ENCODE assay signal across 9 cellular contexts in genomic region chr17:82240506-82241182, GRCh38. TPM values are rescaled to one million over a fixed set of nuclear protein-coding genes. Genes with fewer than 3 reads are reported as not detected.
DNase-seq lines count a peak whose midpoint lies in the region; ATAC-seq, FAIRE-seq and TF ChIP-seq lines count a peak whose summit lies in the region.
"Had no signal": no experiment of that assay in that cellular context is flagged by ENCODE, and none has a peak within 500 bp of the region (broad histone marks: within the 10 kb centered on the region; RNA-seq: fewer than 3 reads in every experiment).

No MANE protein-coding gene starts in this region.

- H3K4me3 ChIP-seq in GM12878 = no peak overlapping the region
- H3K4me3 ChIP-seq in muscle layer of colon (ENCODE audit: low read depth in 1 of 2, low read length in 2 of 2) = peak overlapping the region in 1 of 2 donors; percentile 2
- no peak overlapping the region for H3K4me3 ChIP-seq in upper lobe of left lung

- peaks cover 6 to 21% of the 10 kb centered on the region in 2 donors for H3K36me3 Mint-ChIP-seq in activated naive CD4-positive, alpha-beta T cell treated with anti-CD3 and anti-CD28 coated beads, Interleukin-2, amount 50 U/mL, for 72 hours

- no peak for FAIRE-seq in GM12878 (lab: Jason Lieb, UNC)

- no peak for ATAC-seq in activated naive CD4-positive, alpha-beta T cell treated with anti-CD3 and anti-CD28 coated beads, Interleukin-2, amount 50 U/mL, for 72 hours
- no peak for ATAC-seq in GM12878
- no peak for ATAC-seq in upper lobe of left lung (ENCODE audit: low FRiP score in 2 of 2)
- no peak for ATAC-seq in HG03571 (IDR thresholded peaks at IDR 0.05; ENCODE audit: unreplicated experiment)

- SMC1A ChIA-PET in GM12878 (lab: Charles Lee; ENCODE audit: uncharacterized antibody, unreplicated experiment) = interaction anchor here (1.2 to 2.6 kb wide), 4 partner anchors 34 to 80 kb away, joined by 3 to 12 read pairs (median 6); no protein-coding TSS in a partner anchor

- CTCF ChIA-PET in GM12878 (lab: Yijun Ruan, JAX) = interaction anchor here (1.1 to 3.0 kb wide), 4 partner anchors 37 to 211 kb away, joined by 3 to 19 read pairs (median 8); no protein-coding TSS in a partner anchor

- H3K27ac ChIP-seq in GM12878 (ENCODE audit: control insufficient read depth, insufficient read depth) (no peak overlapping the region), muscle layer of colon (ENCODE audit: low read depth, low read length) (peak overlapping the region; percentile 71), upper lobe of left lung (peak overlapping the region; percentile 71 to 87 (median 82))

- POLR2A ChIA-PET in GM12878 (lab: Charles Lee) = interaction anchor here (1.5 to 1.9 kb wide), 3 partner anchors 12 to 58 kb away, joined by 4 read pairs; partner anchors contain the start of genes CSNK1D and SLC16A3

- no peaks in the 10 kb centered on the region for H3K9me3 Mint-ChIP-seq in activated naive CD4-positive, alpha-beta T cell treated with anti-CD3 and anti-CD28 coated beads, Interleukin-2, amount 50 U/mL, for 72 hours

- H3K4me2 ChIP-seq in GM12878 (ENCODE audit: control insufficient read depth, insufficient read depth) = no peak overlapping the region

- peak overlapping the region; percentile 87 to 90 for H3K27ac Mint-ChIP-seq in activated naive CD4-positive, alpha-beta T cell treated with anti-CD3 and anti-CD28 coated beads, Interleukin-2, amount 50 U/mL, for 72 hours

- TF ChIP-seq POLR2A in GM12878 (IDR thresholded peaks at IDR 0.05; ENCODE audit: low read depth, low read length) = peak; percentile 24; the same call in 1 of the 2 replicates
- TF ChIP-seq POLR2A in upper lobe of left lung (IDR thresholded peaks at IDR 0.05) = no peak

- 72% methylated on average over 20 of the region's 20 CpGs for WGBS in GM12878 (ENCODE audit: insufficient coverage, insufficient replicate concordance, low lambda C conversion rate, missing lambda C conversion rate)
- WGBS in upper lobe of left lung, 2 donors = 65 to 91% methylated on average over 8 to 20 of the region's 20 CpGs

- peaks cover 9% of the 10 kb centered on the region for H3K79me2 ChIP-seq in GM12878 (ENCODE audit: control insufficient read depth, insufficient read depth, low read length)

- BruUV-seq in GM12878 (replicated peaks; lab: Mats Ljungman, UMichigan) = no TSS peak

- peaks cover 26 to 50% of the 10 kb centered on the region in 2 experiments for H3K36me3 ChIP-seq in GM12878 (ENCODE audit: control insufficient read depth in 2 of 2, insufficient read depth in 2 of 2, low read length in 1 of 2)
- peaks cover 34% of the 10 kb centered on the region for H3K36me3 ChIP-seq in muscle layer of colon (ENCODE audit: insufficient read depth, low read length)
- H3K36me3 ChIP-seq in upper lobe of left lung = peaks cover 25 to 74% (median 45%) of the 10 kb centered on the region in 4 donors

- no peaks in the 10 kb centered on the region for H3K27me3 ChIP-seq in GM12878 (replicated peaks in 1 of 2; ENCODE audit: control insufficient read depth in 2 of 2, insufficient read depth in 2 of 2, low read length in 1 of 2)
- no peaks in the 10 kb centered on the region for H3K27me3 ChIP-seq in muscle layer of colon (ENCODE audit: control insufficient read depth in 1 of 2, insufficient read depth in 2 of 2, low read length in 2 of 2)
- H3K27me3 ChIP-seq in upper lobe of left lung = no peaks in the 10 kb centered on the region

- RAD21 ChIA-PET in GM12878 (lab: Charles Lee; ENCODE audit: unreplicated experiment) = interaction anchor here (1.1 to 2.6 kb wide), 4 partner anchors 35 to 81 kb away, joined by 4 to 18 read pairs (median 10); no protein-coding TSS in a partner anchor

- no peak overlapping the region for H2AFZ ChIP-seq in GM12878 (ENCODE audit: control insufficient read depth, low read depth, low read length)

- H3K4me1 ChIP-seq in GM12878 (ENCODE audit: control insufficient read depth, insufficient read depth, low read length) (peaks cover 38% of the 10 kb centered on the region), muscle layer of colon (ENCODE audit: insufficient read depth, low read length) (peaks cover 72% of the 10 kb centered on the region), upper lobe of left lung (peaks cover 72 to 83% (median 78%) of the 10 kb centered on the region in 4 donors)

- H3K9me3 ChIP-seq in GM12878 (replicated peaks; ENCODE audit: control insufficient read depth, insufficient read depth, low read length) (no peaks in the 10 kb centered on the region), muscle layer of colon (ENCODE audit: low read length) (no peaks in the 10 kb centered on the region), upper lobe of left lung (no peaks in the 10 kb centered on the region)

- TF ChIP-seq EP300 in GM12878 (IDR thresholded peaks at IDR 0.05; ENCODE audit: borderline replicate concordance in 1 of 2, control insufficient read depth in 1 of 2, low read depth in 2 of 2, low read length in 2 of 2) (no peak), upper lobe of left lung (IDR thresholded peaks at IDR 0.05) (no peak)

- no peak for TF ChIP-seq RAD21 in GM12878 (IDR thresholded peaks at IDR 0.05; ENCODE audit: insufficient read depth, low read depth, low read length)

- H3K9ac ChIP-seq in GM12878 (ENCODE audit: control insufficient read depth, insufficient read depth, low read length) = no peak overlapping the region
- H3K9ac ChIP-seq in muscle layer of colon (ENCODE audit: low read length) = peak overlapping the region; percentile 32

- no peak for DNase-seq in activated naive CD4-positive, alpha-beta T cell treated with anti-CD3 and anti-CD28 coated beads, Interleukin-2, amount 50 U/mL, for 72 hours (ENCODE audit: low spot score in 2 of 2)
- no peak for DNase-seq in activated naive CD4-positive, alpha-beta T cell treated with anti-CD3 and anti-CD28 coated beads, Interleukin-2, amount 50 U/mL, for 16 hours
- no peak for DNase-seq in GM12878 (ENCODE audit: low read depth, low spot score)
- DNase-seq in upper lobe of left lung = peak in 1 of 2 donors; percentile 52
- DNase-seq in NCI-H82 (lab: John Stamatoyannopoulos, UW) = no peak
- no peak for DNase-seq in NCI-H1436 treated with DMSO at 0.1 percent for 48 hours (lab: John Stamatoyannopoulos, UW)
- DNase-seq: activated T-cell treated with anti-CD3 and anti-CD28 coated beads for 4 hours had no signal

- in situ Hi-C loops in GM12878 (cut with MboI) = no loop called here

- intact Hi-C loops in GM12878 (cut with micrococcal nuclease; ENCODE audit: unreplicated experiment) = no loop called here

- no peak for TF ChIP-seq CTCF in GM12878 (IDR thresholded peaks at IDR 0.05 in 2 of 3, conservative IDR thresholded peaks at IDR 0.05 in 1 of 3; ENCODE audit: control insufficient read depth in 2 of 3, extremely low read depth in 1 of 3, insufficient read depth in 1 of 3, low read depth in 3 of 3, low read length in 3 of 3)
- no peak for TF ChIP-seq CTCF in upper lobe of left lung (IDR thresholded peaks at IDR 0.05)

- H4K20me1 ChIP-seq in GM12878 (ENCODE audit: control insufficient read depth, insufficient read depth) = peaks cover 3% of the 10 kb centered on the region

RNA-seq across cellular contexts. Expression of gene SLC16A3, which starts 11.8 kb away (rescaled TPM):
- 100 to 1,000 TPM in 1 of 2 donors, 1 to 10 TPM in 1; 8.6 to 197 TPM for total RNA-seq in activated naive CD4-positive, alpha-beta T cell treated with anti-CD3 and anti-CD28 coated beads, Interleukin-2, amount 50 U/mL, for 72 hours
- total RNA-seq in GM12878 (2013; cell fraction: nucleolus; rRNA removed) = 264 and 312 TPM in 2 replicates
- total RNA-seq in GM12878 (2014; rRNA removed) (33.4 and 37.8 TPM in 2 replicates), GM12878 (2014; rRNA removed; fragmentation: Illumina TruSeq; extraction: Trizol) (10.2 and 10.3 TPM in 2 replicates), GM12878 (2021) (46.5 and 49.5 TPM in 2 replicates), upper lobe of left lung (100 to 1,000 TPM in 3 of 6 donors, 10 to 100 TPM in 3; 33.5 to 134 (median 102) TPM)
- 24.0 TPM for polyA plus RNA-seq in GM12878 (2011; ENCODE audit: low read depth)
- polyA plus RNA-seq in GM12878 (2011; rRNA removed) (18.0 and 44.4 TPM in 2 replicates), GM12878 (2014; fragmentation: Illumina TruSeq; extraction: Trizol) (0.44 and 4.6 TPM in 2 replicates), GM12878 (2014; fragmentation: Nextera tagmentation; extraction: Ambion mirVana) (1 to 10 TPM in 1 of 2 experiments, under 1 TPM in 1; 0.10 to 1.2 TPM), GM12878 (2014; rRNA removed) (30.0 and 33.0 TPM in 2 replicates), GM12878 (2016; fragmentation: Nextera tagmentation; extraction: Ambion mirVana) (1 to 10 TPM; 4.3 to 5.7 TPM)
- 60.2 and 98.5 TPM in 2 replicates for polyA plus RNA-seq in GM12878 (2011; cell fraction: cytosol; rRNA removed)
- polyA plus RNA-seq in GM12878 (2011; cell fraction: nucleus; rRNA removed) = 75.2 and 100 TPM in 2 replicates
- polyA plus RNA-seq in GM12878 (2012) = 102 and 145 TPM in 2 replicates
- polyA minus RNA-seq in GM12878 (2011; rRNA and poly(A)+ RNA removed) = 47.3 and 89.5 TPM in 2 replicates
- polyA minus RNA-seq in GM12878 (2011; cell fraction: cytosol; rRNA and poly(A)+ RNA removed) = 32.2 and 37.6 TPM in 2 replicates
- polyA minus RNA-seq in GM12878 (2011; cell fraction: nucleus; rRNA and poly(A)+ RNA removed) = 66.3 and 84.2 TPM in 2 replicates

RNA-seq across cellular contexts. Expression of gene CCDC57, which starts 28.0 kb away (rescaled TPM):
- 10 to 100 TPM; 34.6 to 51.3 TPM for total RNA-seq in activated naive CD4-positive, alpha-beta T cell treated with anti-CD3 and anti-CD28 coated beads, Interleukin-2, amount 50 U/mL, for 72 hours
- 92.3 and 116 TPM in 2 replicates for total RNA-seq in GM12878 (2013; cell fraction: nucleolus; rRNA removed)
- total RNA-seq in GM12878 (2014; rRNA removed) = 43.0 and 49.0 TPM in 2 replicates
- total RNA-seq in GM12878 (2014; rRNA removed; fragmentation: Illumina TruSeq; extraction: Trizol) = 36.9 and 42.5 TPM in 2 replicates
- 69.1 and 74.1 TPM in 2 replicates for total RNA-seq in GM12878 (2021)
- polyA plus RNA-seq in GM12878 (2011; ENCODE audit: low read depth) = 82.9 TPM
- polyA plus RNA-seq in GM12878 (2011; rRNA removed) = 16.2 and 30.5 TPM in 2 replicates
- 93.0 and 152 TPM in 2 replicates for polyA plus RNA-seq in GM12878 (2011; cell fraction: cytosol; rRNA removed)
- 97.1 and 115 TPM in 2 replicates for polyA plus RNA-seq in GM12878 (2011; cell fraction: nucleus; rRNA removed)
- 44.5 and 61.4 TPM in 2 replicates for polyA plus RNA-seq in GM12878 (2012)
- 7.2 and 29.3 TPM in 2 replicates for polyA plus RNA-seq in GM12878 (2014; fragmentation: Illumina TruSeq; extraction: Trizol)
- polyA plus RNA-seq in GM12878 (2014; fragmentation: Nextera tagmentation; extraction: Ambion mirVana) = 10 to 100 TPM in 1 of 2 experiments, 1 to 10 TPM in 1; 5.4 to 18.0 TPM
- 123 and 135 TPM in 2 replicates for polyA plus RNA-seq in GM12878 (2014; rRNA removed)
- 10 to 100 TPM; 77.2 to 80.3 TPM for polyA plus RNA-seq in GM12878 (2016; fragmentation: Nextera tagmentation; extraction: Ambion mirVana)
- 9.0 and 23.6 TPM in 2 replicates for polyA minus RNA-seq in GM12878 (2011; rRNA and poly(A)+ RNA removed)
- 7.8 and 11.4 TPM in 2 replicates for polyA minus RNA-seq in GM12878 (2011; cell fraction: cytosol; rRNA and poly(A)+ RNA removed)
- 13.3 and 20.4 TPM in 2 replicates for polyA minus RNA-seq in GM12878 (2011; cell fraction: nucleus; rRNA and poly(A)+ RNA removed)
- 100 to 1,000 TPM in 2 of 6 donors, 10 to 100 TPM in 4; 52.9 to 204 (median 71.8) TPM for total RNA-seq in upper lobe of left lung

RNA-seq across cellular contexts. Expression of gene CSNK1D, which starts 32.9 kb away (rescaled TPM):
- total RNA-seq in activated naive CD4-positive, alpha-beta T cell treated with anti-CD3 and anti-CD28 coated beads, Interleukin-2, amount 50 U/mL, for 72 hours = 100 to 1,000 TPM; 130 to 171 TPM
- total RNA-seq in GM12878 (2013; cell fraction: nucleolus; rRNA removed) = 85.1 and 93.8 TPM in 2 replicates
- total RNA-seq in GM12878 (2014; rRNA removed) (17.3 and 25.0 TPM in 2 replicates), GM12878 (2014; rRNA removed; fragmentation: Illumina TruSeq; extraction: Trizol) (26.4 and 27.8 TPM in 2 replicates), GM12878 (2021) (85.5 and 94.2 TPM in 2 replicates), upper lobe of left lung (100 to 1,000 TPM in 4 of 6 donors, 10 to 100 TPM in 2; 80.6 to 228 (median 152) TPM)
- 42.9 TPM for polyA plus RNA-seq in GM12878 (2011; ENCODE audit: low read depth)
- polyA plus RNA-seq in GM12878 (2011; rRNA removed) (40.7 and 54.4 TPM in 2 replicates), GM12878 (2014; fragmentation: Illumina TruSeq; extraction: Trizol) (72.5 and 105 TPM in 2 replicates), GM12878 (2014; fragmentation: Nextera tagmentation; extraction: Ambion mirVana) (10 to 100 TPM in 1 of 2 experiments, 1 to 10 TPM in 1; 5.7 to 13.0 TPM), GM12878 (2014; rRNA removed) (74.9 and 90.3 TPM in 2 replicates), GM12878 (2016; fragmentation: Nextera tagmentation; extraction: Ambion mirVana) (10 to 100 TPM; 61.8 to 63.4 TPM)
- polyA plus RNA-seq in GM12878 (2011; cell fraction: cytosol; rRNA removed) = 58.6 and 69.9 TPM in 2 replicates
- polyA plus RNA-seq in GM12878 (2011; cell fraction: nucleus; rRNA removed) = 236 and 302 TPM in 2 replicates
- polyA plus RNA-seq in GM12878 (2012) = 62.0 and 78.9 TPM in 2 replicates
- 53.9 and 56.8 TPM in 2 replicates for polyA minus RNA-seq in GM12878 (2011; rRNA and poly(A)+ RNA removed)
- polyA minus RNA-seq in GM12878 (2011; cell fraction: cytosol; rRNA and poly(A)+ RNA removed) = 25.1 and 26.0 TPM in 2 replicates
- polyA minus RNA-seq in GM12878 (2011; cell fraction: nucleus; rRNA and poly(A)+ RNA removed) = 38.6 and 73.4 TPM in 2 replicates
